Comparison of ENCODE assay signal across 12 cellular contexts in the genomic region with DNA sequence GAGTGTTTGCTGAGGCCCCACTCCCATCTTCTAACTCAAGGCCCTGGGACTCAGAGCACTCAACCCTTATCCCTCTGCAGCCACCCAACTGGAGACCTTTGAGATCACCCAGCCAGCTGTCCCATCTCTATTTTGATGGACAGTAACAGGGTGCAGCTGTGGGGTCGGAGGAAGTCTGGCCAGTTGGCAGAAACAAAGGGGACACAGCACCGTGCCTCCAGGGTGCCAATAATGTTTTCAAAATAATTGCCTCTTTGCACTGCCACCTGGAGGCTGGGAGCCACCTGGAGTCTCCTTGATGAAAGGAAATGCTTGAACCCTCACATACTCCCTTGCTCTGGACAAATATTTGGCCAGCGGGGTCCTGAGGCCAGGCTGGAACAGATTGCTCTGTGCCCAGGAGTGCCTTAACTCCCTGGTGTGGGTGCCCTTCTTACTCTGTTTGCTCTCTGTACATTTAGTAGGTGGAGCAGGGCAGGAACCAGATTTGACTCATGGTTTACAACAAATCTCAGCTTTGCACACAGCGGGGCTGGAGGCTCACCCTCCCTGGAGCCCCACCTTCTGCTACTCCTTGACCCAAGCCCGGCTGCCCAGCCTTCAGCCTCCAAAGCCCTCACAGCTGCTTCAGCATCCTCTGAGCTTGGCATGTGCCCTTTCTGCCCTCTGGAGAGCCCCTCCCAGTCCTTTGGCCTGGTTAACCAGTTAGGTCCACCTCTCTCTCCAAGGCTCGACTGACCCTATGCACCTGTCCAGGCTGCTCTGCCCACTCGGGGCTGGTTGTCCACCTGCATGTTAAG. TPM values are rescaled to one million over a fixed set of nuclear protein-coding genes. Genes with fewer than 3 reads are reported as not detected.
A peak's percentile ranks its signal among the peaks of the same experiment; 100 is the strongest.
DNase-seq lines count a peak whose midpoint lies in the region; ATAC-seq and TF ChIP-seq lines count a peak whose summit lies in the region.
"Had no signal": no experiment of that assay in that cellular context is flagged by ENCODE, and none has a peak within 500 bp of the region (broad histone marks: within the 10 kb centered on the region; RNA-seq: fewer than 3 reads in every experiment).

No MANE protein-coding gene starts in this region.

- no peak for DNase-seq in CD8-positive, alpha-beta T cell
- DNase-seq in mucosa of descending colon (no peak), cerebellar cortex (ENCODE audit: low spot score) (no peak), OCI-M2 (lab: John Stamatoyannopoulos, UW; ENCODE audit: unreplicated experiment) (no peak), GM19238 (ENCODE audit: insufficient read length, low spot score) (no peak)
- DNase-seq in stimulated activated CD8-positive, alpha-beta memory T cell treated with anti-CD3 and anti-CD28 coated beads, Interleukin-4, amount 100 ng/mL, for 48 hours: no peak
- DNase-seq: Calu3, retina had no signal

- H3K27me3 ChIP-seq in CD8-positive, alpha-beta T cell (ENCODE audit: insufficient read depth, low read length): no peaks in the 10 kb centered on the region

- H3K4me3 Mint-ChIP-seq in CD8-positive, alpha-beta T cell: no peak overlapping the region
- H3K4me3 Mint-ChIP-seq: T-helper 2 cell treated with Interferon-gamma antibody and Interleukin-4, amounts not matched to agents 5 μg/mL and 100 μg/mL, for 36 hours had no signal

- H3K4me1 ChIP-seq in CD8-positive, alpha-beta T cell (ENCODE audit: insufficient read depth, low read length): peaks cover 73% of the 10 kb centered on the region
- no peaks in the 10 kb centered on the region for H3K4me1 ChIP-seq in mucosa of descending colon (ENCODE audit: low read depth)

- H3K27ac ChIP-seq in CD8-positive, alpha-beta T cell (ENCODE audit: low read depth, low read length): no peak overlapping the region
- peak overlapping the region; percentile 74 for H3K27ac ChIP-seq in angular gyrus (ENCODE audit: low read depth, low read length)
- H3K27ac ChIP-seq: KMS-11 had no signal

- H3K4me3 ChIP-seq in CD8-positive, alpha-beta T cell (ENCODE audit: low read depth, low read length): no peak overlapping the region
- H3K4me3 ChIP-seq in mucosa of descending colon: no peak overlapping the region

- no peaks in the 10 kb centered on the region for H3K27me3 Mint-ChIP-seq in CD8-positive, alpha-beta T cell (ENCODE audit: low read depth)

- POLR2A ChIA-PET in CD8-positive, alpha-beta T cell (lab: Charles Lee): no interaction called here

- peaks cover 3% of the 10 kb centered on the region for H3K36me3 ChIP-seq in CD8-positive, alpha-beta T cell (ENCODE audit: insufficient read depth, low read length)
- no peaks in the 10 kb centered on the region for H3K36me3 ChIP-seq in mucosa of descending colon (ENCODE audit: low read depth)

- H3K27ac Mint-ChIP-seq in CD8-positive, alpha-beta T cell: peak overlapping the region; percentile 82

- no peak for ATAC-seq in CD8-positive, alpha-beta T cell
- ATAC-seq in GM21619 (IDR thresholded peaks at IDR 0.05; ENCODE audit: unreplicated experiment) (peak; percentile 13), mucosa of descending colon (peak; percentile 24)

- peaks cover 41% of the 10 kb centered on the region for H3K36me3 Mint-ChIP-seq in CD8-positive, alpha-beta T cell

- no peaks in the 10 kb centered on the region for H3K9me3 ChIP-seq in CD8-positive, alpha-beta T cell (ENCODE audit: low read length)
- H3K9me3 ChIP-seq in mucosa of descending colon: no peaks in the 10 kb centered on the region

- TF ChIP-seq CTCF in CD8-positive, alpha-beta T cell (IDR thresholded peaks at IDR 0.05): no peak
- no peak for TF ChIP-seq CTCF in mucosa of descending colon (IDR thresholded peaks at IDR 0.05)

- peaks cover 85% of the 10 kb centered on the region for H3K4me1 Mint-ChIP-seq in CD8-positive, alpha-beta T cell (ENCODE audit: low read depth)

- CTCF ChIA-PET in CD8-positive, alpha-beta T cell (lab: Charles Lee): interaction anchor here (1.0 to 2.9 kb wide), 6 partner anchors 12 to 37 kb away, joined by 3 to 21 read pairs (median 5); no protein-coding TSS in a partner anchor

- intact Hi-C loops in CD8-positive, alpha-beta T cell (cut with DNase I, micrococcal nuclease): no loop called here
- intact Hi-C loops in mucosa of descending colon (cut with DNase I, micrococcal nuclease): no loop called here

- H3K9me3 Mint-ChIP-seq in CD8-positive, alpha-beta T cell: no peaks in the 10 kb centered on the region
- H3K9me3 Mint-ChIP-seq: T-helper 2 cell treated with Interferon-gamma antibody and Interleukin-4, amounts not matched to agents 5 μg/mL and 100 μg/mL, for 36 hours had no signal

RNA-seq across cellular contexts. Expression of a gene that starts 17.2 kb away (rescaled TPM):
- total RNA-seq in CD8-positive, alpha-beta T cell: 10 to 100 TPM; 49.8 to 56.0 TPM
- total RNA-seq in mucosa of descending colon: 10 to 100 TPM in 1 of 3 donors, 1 to 10 TPM in 2; 1.4 to 28.8 (median 2.8) TPM
- total RNA-seq: Calu3 had no signal
